In the genomic region with DNA sequence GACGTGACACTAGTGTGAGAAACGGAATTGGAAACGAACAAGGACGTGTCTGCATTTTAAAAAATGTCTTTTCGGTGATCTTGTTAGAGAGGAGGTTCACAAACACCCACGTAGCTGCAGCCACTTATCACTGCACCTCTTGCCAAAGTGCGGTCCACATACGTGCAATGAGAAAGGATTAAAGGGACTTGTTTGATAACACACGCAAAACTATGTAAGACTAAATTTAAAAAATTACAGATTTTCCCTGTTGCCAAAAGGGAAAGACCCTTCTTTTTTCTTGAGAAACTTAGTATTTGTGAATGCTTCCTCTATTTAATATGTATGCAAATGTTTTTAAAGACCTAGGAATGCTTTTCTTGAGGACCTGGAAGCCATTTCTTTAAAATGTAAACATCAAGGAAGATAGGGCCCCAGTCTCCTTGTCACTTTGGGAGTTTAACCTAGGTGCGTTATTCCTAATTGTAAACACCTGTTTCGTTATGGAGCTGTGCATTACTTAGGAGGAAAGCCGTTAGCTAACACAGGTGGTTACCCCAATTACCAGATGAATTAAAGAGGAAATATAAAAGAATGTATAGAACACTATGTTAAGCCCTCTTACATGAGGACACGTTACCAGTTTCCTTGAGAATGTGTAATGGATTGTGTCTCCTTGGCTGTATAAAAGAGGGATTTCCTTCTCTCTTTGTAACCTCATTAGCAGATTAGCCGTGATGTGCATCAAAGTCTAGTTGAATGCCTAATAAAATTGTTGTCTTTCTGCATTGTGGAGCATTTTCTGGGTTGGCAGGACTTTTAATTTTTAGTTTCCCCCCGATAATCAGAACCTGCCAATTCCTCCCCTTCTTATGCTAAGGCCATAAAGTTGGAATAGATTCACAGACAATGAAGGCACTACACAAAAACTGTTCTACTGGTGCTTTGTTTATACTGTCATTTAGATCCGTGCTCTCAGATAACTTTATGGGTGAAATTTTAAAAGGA, we compare ENCODE assay signal across 8 cellular contexts. TPM values are rescaled to one million over a fixed set of nuclear protein-coding genes. Genes with fewer than 3 reads are reported as not detected.
DNase-seq lines count a peak whose midpoint lies in the region; ATAC-seq and TF ChIP-seq lines count a peak whose summit lies in the region.

No MANE protein-coding gene starts in this region.

- H3K36me3 Mint-ChIP-seq in HFFc6 (ENCODE audit: low read depth) (no peaks in the 10 kb centered on the region; the same call in 1 of the 2 replicates), immature natural killer cell (no peaks in the 10 kb centered on the region)
- H3K36me3 Mint-ChIP-seq in activated naive CD4-positive, alpha-beta T cell treated with anti-CD3 and anti-CD28 coated beads, Interleukin-2, amount 50 U/mL, for 72 hours = peaks cover 0 to 17% of the 10 kb centered on the region in 2 donors

- H3K27me3 Mint-ChIP-seq in HFFc6 (ENCODE audit: insufficient read depth) = no peaks in the 10 kb centered on the region
- peaks cover 3 to 10% (median 4%) of the 10 kb centered on the region in 3 donors for H3K27me3 Mint-ChIP-seq in immature natural killer cell (ENCODE audit: low read depth in 3 of 3)

- H3K27ac ChIP-seq in substantia nigra (ENCODE audit: low read depth, low read length, poor library complexity, severe bottlenecking) = peak overlapping the region; percentile 67

- TF ChIP-seq CTCF in HFFc6 (IDR thresholded peaks at IDR 0.05) = no peak

- DNase-seq in CD1c-positive myeloid dendritic cell (ENCODE audit: extremely low spot score) (peak; percentile 83), HFFc6 (no peak), immature natural killer cell (peak in 2 of 3 donors; percentile 47 to 49), substantia nigra (lab: John Stamatoyannopoulos, UW) (peak in 1 of 49 donors; percentile 41), GDM1 (lab: John Stamatoyannopoulos, UW) (no peak), SW 1271 (lab: John Stamatoyannopoulos, UW) (no peak)
- no peak for DNase-seq in activated naive CD4-positive, alpha-beta T cell treated with anti-CD3 and anti-CD28 coated beads, Interleukin-2, amount 50 U/mL, for 72 hours (ENCODE audit: low spot score in 2 of 2)

- H3K27ac Mint-ChIP-seq in HFFc6 = peak overlapping the region; percentile 98
- H3K27ac Mint-ChIP-seq in activated naive CD4-positive, alpha-beta T cell treated with anti-CD3 and anti-CD28 coated beads, Interleukin-2, amount 50 U/mL, for 72 hours = peak overlapping the region; percentile 93 to 99
- peak overlapping the region; percentile 96 to 99 (median 98) for H3K27ac Mint-ChIP-seq in immature natural killer cell

- H3K4me3 Mint-ChIP-seq in HFFc6 (peak overlapping the region; percentile 90), immature natural killer cell (peak overlapping the region; percentile 90 to 99 (median 95))

- H3K9me3 Mint-ChIP-seq in HFFc6 (no peaks in the 10 kb centered on the region), immature natural killer cell (no peaks in the 10 kb centered on the region)
- H3K9me3 Mint-ChIP-seq in activated naive CD4-positive, alpha-beta T cell treated with anti-CD3 and anti-CD28 coated beads, Interleukin-2, amount 50 U/mL, for 72 hours = no peaks in the 10 kb centered on the region

- H3K4me1 Mint-ChIP-seq in HFFc6 (ENCODE audit: low read depth) (peaks cover 40% of the 10 kb centered on the region), immature natural killer cell (peaks cover 13 to 19% of the 10 kb centered on the region in 2 donors)

- no peak for ATAC-seq in activated naive CD4-positive, alpha-beta T cell treated with anti-CD3 and anti-CD28 coated beads, Interleukin-2, amount 50 U/mL, for 72 hours
- ATAC-seq in GM21390 (IDR thresholded peaks at IDR 0.05; ENCODE audit: unreplicated experiment) = no peak

RNA-seq across cellular contexts. Expression of gene LEKR1, which starts 1.0 kb away (rescaled TPM):
- 1 to 10 TPM in 1 of 6 experiments, under 1 TPM in 5; 0.40 to 1.0 (median 0.77) TPM for total RNA-seq in HFFc6 (2021; fragmentation: NEBNext Ultra II Directional; extraction: Animal tissue kit (Norgen Biotek cat#: 25700))
- total RNA-seq in activated naive CD4-positive, alpha-beta T cell treated with anti-CD3 and anti-CD28 coated beads, Interleukin-2, amount 50 U/mL, for 72 hours = 1 to 10 TPM; 1.0 to 1.1 TPM
- 1 to 10 TPM in 2 of 3 donors, not detected in 1; 1.6 to 2.1 TPM for polyA plus RNA-seq in immature natural killer cell

Comparison
In these comparisons a context has a peak if more than half of its experiments do, and no peak if none do; other contexts are left out.
1. DNase-seq: peak in CD1c-positive myeloid dendritic cell (single experiment) and immature natural killer cell (2 of 3); none in HFFc6 (single experiment), activated naive CD4-positive, alpha-beta T cell treated with anti-CD3 and anti-CD28 coated beads, Interleukin-2, amount 50 U/mL, for 72 hours (0 of 2), GDM1 (single experiment) and SW 1271 (0 of 2).
2. Peak in every context shown above with its lines, with median percentiles within 50 percentile points of each other: H3K27ac Mint-ChIP-seq.